22 cellular contexts compared by ENCODE assay signal in genomic region chr7:113731571-113731970, GRCh38.
DNase-seq lines count a peak whose midpoint lies in the region; ATAC-seq, FAIRE-seq and TF ChIP-seq lines count a peak whose summit lies in the region.
"Had no signal": no experiment of that assay in that cellular context is flagged by ENCODE, and none has a peak within 500 bp of the region (broad histone marks: within the 10 kb centered on the region; RNA-seq: fewer than 3 reads in every experiment).

No MANE protein-coding gene starts in this region.

- ATAC-seq in esophagus mucosa, result no peak

- no peak overlapping the region for H3K4me3 Mint-ChIP-seq in activated T-helper 2 cell treated with anti-CD3 and anti-CD28 coated beads, Interferon-gamma antibody, Interleukin-2, Interleukin-4, amounts not matched to agents 10 μg/mL and 5 μg/mL and 100 μg/mL, durations not matched to agents 14 hours and 24 hours and 36 hours (ENCODE audit: low read depth)
- H3K4me3 Mint-ChIP-seq: CD4-positive, CD25-positive, alpha-beta regulatory T cell; H9; HFFc6 had no signal

- intact Hi-C loops in activated T-helper 2 cell treated with anti-CD3 and anti-CD28 coated beads, Interferon-gamma antibody, Interleukin-2, Interleukin-4, amounts not matched to agents 10 μg/mL and 5 μg/mL and 100 μg/mL, durations not matched to agents 14 hours and 24 hours and 36 hours (cut with micrococcal nuclease), result no loop called here

- no peaks in the 10 kb centered on the region for H3K9me3 Mint-ChIP-seq in activated T-helper 2 cell treated with anti-CD3 and anti-CD28 coated beads, Interferon-gamma antibody, Interleukin-2, Interleukin-4, amounts not matched to agents 10 μg/mL and 5 μg/mL and 100 μg/mL, durations not matched to agents 14 hours and 24 hours and 36 hours
- H3K9me3 Mint-ChIP-seq: H9 had no signal

- TF ChIP-seq CTCF in bronchial epithelial cell (IDR thresholded peaks at IDR 0.05; ENCODE audit: insufficient read depth, low read length, severe bottlenecking), result no peak

- no peaks in the 10 kb centered on the region for H3K4me1 Mint-ChIP-seq in activated T-helper 2 cell treated with anti-CD3 and anti-CD28 coated beads, Interferon-gamma antibody, Interleukin-2, Interleukin-4, amounts not matched to agents 10 μg/mL and 5 μg/mL and 100 μg/mL, durations not matched to agents 14 hours and 24 hours and 36 hours (ENCODE audit: low read depth)
- H3K4me1 Mint-ChIP-seq: CD4-positive, CD25-positive, alpha-beta regulatory T cell; H9 had no signal

- no peak overlapping the region for H3K27ac Mint-ChIP-seq in activated T-helper 2 cell treated with anti-CD3 and anti-CD28 coated beads, Interferon-gamma antibody, Interleukin-2, Interleukin-4, amounts not matched to agents 10 μg/mL and 5 μg/mL and 100 μg/mL, durations not matched to agents 14 hours and 24 hours and 36 hours
- H3K27ac Mint-ChIP-seq: H9, HFFc6 had no signal

- H3K4me3 ChIP-seq in bronchial epithelial cell (ENCODE audit: low read depth, low read length), result no peak overlapping the region
- H3K4me3 ChIP-seq: MG63 had no signal

- H3K36me3 ChIP-seq in bronchial epithelial cell (ENCODE audit: control insufficient read depth, insufficient read depth, low read length), result no peaks in the 10 kb centered on the region
- H3K36me3 ChIP-seq: MG63 had no signal

- DNase-seq in EL, result peak; percentile 1
- peak; percentile 26 for DNase-seq in M059J (ENCODE audit: low read depth)
- peak; percentile 10 for DNase-seq in bronchial epithelial cell (ENCODE audit: low read depth)
- peak; percentile 53 for DNase-seq in foreskin melanocyte
- DNase-seq in nucleus accumbens (lab: John Stamatoyannopoulos, UW), result no peak
- no peak for DNase-seq in activated T-helper 2 cell treated with anti-CD3 and anti-CD28 coated beads, Interferon-gamma antibody, Interleukin-2, Interleukin-4, amounts not matched to agents 10 μg/mL and 5 μg/mL and 100 μg/mL, durations not matched to agents 14 hours and 24 hours and 36 hours (ENCODE audit: low spot score)
- DNase-seq: CD4-positive, CD25-positive, alpha-beta regulatory T cell; DMS153; GF-D8; H9; HFFc6; KBM-7; MG63; NCI-H1105 treated with DMSO at 0.1 percent for 48 hours; NCI-H2081; NCI-H2227 treated with DMSO at 0.1 percent for 48 hours; NCI-H510A; NCI-H69; SHP77 had no signal

- H3K36me3 Mint-ChIP-seq in activated T-helper 2 cell treated with anti-CD3 and anti-CD28 coated beads, Interferon-gamma antibody, Interleukin-2, Interleukin-4, amounts not matched to agents 10 μg/mL and 5 μg/mL and 100 μg/mL, durations not matched to agents 14 hours and 24 hours and 36 hours (ENCODE audit: low read depth), result no peaks in the 10 kb centered on the region
- H3K36me3 Mint-ChIP-seq: CD4-positive, CD25-positive, alpha-beta regulatory T cell had no signal

- H3K27me3 Mint-ChIP-seq in activated T-helper 2 cell treated with anti-CD3 and anti-CD28 coated beads, Interferon-gamma antibody, Interleukin-2, Interleukin-4, amounts not matched to agents 10 μg/mL and 5 μg/mL and 100 μg/mL, durations not matched to agents 14 hours and 24 hours and 36 hours (ENCODE audit: low read depth), result no peaks in the 10 kb centered on the region
- H3K27me3 Mint-ChIP-seq: CD4-positive, CD25-positive, alpha-beta regulatory T cell had no signal

- FAIRE-seq in bronchial epithelial cell (lab: Jason Lieb, UNC), result no peak
- FAIRE-seq: GM12891, HTR-8/SVneo had no signal

- no peaks in the 10 kb centered on the region for H3K27me3 ChIP-seq in bronchial epithelial cell (ENCODE audit: control insufficient read depth, insufficient read depth, low read length)
- H3K27me3 ChIP-seq: MG63 had no signal

Comparison
In these comparisons a context has a peak if more than half of its experiments do, and no peak if none do; other contexts are left out.
1. DNase-seq: peak in EL (single experiment), M059J (single experiment), bronchial epithelial cell (single experiment) and foreskin melanocyte (single experiment); none in nucleus accumbens (0 of 56) and activated T-helper 2 cell treated with anti-CD3 and anti-CD28 coated beads, Interferon-gamma antibody, Interleukin-2, Interleukin-4, amounts not matched to agents 10 μg/mL and 5 μg/mL and 100 μg/mL, durations not matched to agents 14 hours and 24 hours and 36 hours (single experiment).